ENCODE assay signal across 17 cellular contexts in genomic region chr22:37240941-37241320, GRCh38. TPM values are rescaled to one million over a fixed set of nuclear protein-coding genes. Genes with fewer than 3 reads are reported as not detected.
DNase-seq lines count a peak whose midpoint lies in the region; ATAC-seq and TF ChIP-seq lines count a peak whose summit lies in the region.
"Had no signal": no experiment of that assay in that cellular context is flagged by ENCODE, and none has a peak within 500 bp of the region (broad histone marks: within the 10 kb centered on the region; RNA-seq: fewer than 3 reads in every experiment).

No MANE protein-coding gene starts in this region.

- H3K27me3 Mint-ChIP-seq in activated B cell treated with CpG ODN at 0.5 μM for 24 hours (no peaks in the 10 kb centered on the region), immature natural killer cell (ENCODE audit: low read depth in 3 of 3) (peaks cover 17 to 46% (median 18%) of the 10 kb centered on the region in 3 donors)

- TF ChIP-seq POLR2A in transverse colon (IDR thresholded peaks at IDR 0.05) = no peak

- no peaks in the 10 kb centered on the region for H3K27me3 ChIP-seq in transverse colon
- H3K27me3 ChIP-seq: hepatocyte had no signal

- H3K36me3 Mint-ChIP-seq in activated B cell treated with CpG ODN at 0.5 μM for 24 hours (ENCODE audit: low read depth) (peaks cover 72% of the 10 kb centered on the region), immature natural killer cell (peaks cover 9 to 44% (median 28%) of the 10 kb centered on the region in 3 donors)

- H3K4me1 ChIP-seq in transverse colon = peaks cover 0 to 17% (median 8%) of the 10 kb centered on the region in 4 donors

- no peak overlapping the region for H3K4me3 ChIP-seq in transverse colon
- H3K4me3 ChIP-seq: body of pancreas, hepatocyte, SK-N-MC, thoracic aorta had no signal

- ATAC-seq in activated B cell treated with CpG ODN at 0.5 μM for 24 hours (ENCODE audit: low read depth) (no peak), GM18873 (IDR thresholded peaks at IDR 0.05; ENCODE audit: low FRiP score, unreplicated experiment) (no peak), HG03442 (IDR thresholded peaks at IDR 0.05; ENCODE audit: unreplicated experiment) (no peak)
- ATAC-seq: body of pancreas had no signal

- H3K4me3 Mint-ChIP-seq in activated B cell treated with CpG ODN at 0.5 μM for 24 hours (peak overlapping the region; percentile 97), immature natural killer cell (peak overlapping the region; percentile 88 to 99 (median 98))

- in situ Hi-C loops in transverse colon (cut with MboI; ENCODE audit: low pct_ligation_motif_present in 1 of 4, low pct_unique_long_range_greater_than_20kb in 1 of 4, low sequenced_read_pairs in 3 of 4) = no loop called here

- no peak for TF ChIP-seq EP300 in transverse colon (IDR thresholded peaks at IDR 0.05; ENCODE audit: low read depth)

- 91% methylated on average over 7 of the region's 7 CpGs; no CpG with 5 or more reads in 1 of the 2 donors for WGBS in transverse colon (ENCODE audit: low coverage in 1 of 2), 2 donors

- H3K4me1 Mint-ChIP-seq in activated B cell treated with CpG ODN at 0.5 μM for 24 hours (peaks cover 90% of the 10 kb centered on the region), immature natural killer cell (peaks cover 87 to 91% of the 10 kb centered on the region in 2 donors)

- peak overlapping the region; percentile 64 to 76 (median 72) for H3K27ac ChIP-seq in transverse colon
- H3K27ac ChIP-seq: body of pancreas, hepatocyte, SK-N-MC, thoracic aorta had no signal

- POLR2A ChIA-PET in activated B cell treated with CpG ODN at 0.5 μM for 24 hours (lab: Charles Lee) = interaction anchor here (1.4 to 9.9 kb wide), 5 partner anchors 10 to 379 kb away, joined by 4 to 304 read pairs (median 57); partner anchors contain the start of gene NCF4

- no peak for TF ChIP-seq CTCF in activated B cell treated with CpG ODN at 0.5 μM for 24 hours (IDR thresholded peaks at IDR 0.05)
- TF ChIP-seq CTCF in transverse colon (IDR thresholded peaks at IDR 0.05) = no peak

- peak overlapping the region; percentile 90 for H3K27ac Mint-ChIP-seq in activated B cell treated with CpG ODN at 0.5 μM for 24 hours
- peak overlapping the region; percentile 95 to 99 (median 98) for H3K27ac Mint-ChIP-seq in immature natural killer cell

- H3K9me3 Mint-ChIP-seq in activated B cell treated with CpG ODN at 0.5 μM for 24 hours (no peaks in the 10 kb centered on the region), immature natural killer cell (no peaks in the 10 kb centered on the region)

- CTCF ChIA-PET in activated B cell treated with CpG ODN at 0.5 μM for 24 hours (lab: Charles Lee) = interaction anchor here (4.2 to 8.8 kb wide), 4 partner anchors 11 to 42 kb away, joined by 19 to 139 read pairs (median 52); no protein-coding TSS in a partner anchor

- intact Hi-C loops in activated B cell treated with CpG ODN at 0.5 μM for 24 hours (cut with micrococcal nuclease) (no loop called here), transverse colon (cut with DNase I; ENCODE audit: low total_unique reads) (no loop called here)

- no peaks in the 10 kb centered on the region for H3K9me3 ChIP-seq in transverse colon
- H3K9me3 ChIP-seq: body of pancreas, thoracic aorta had no signal

- no peaks in the 10 kb centered on the region for H3K36me3 ChIP-seq in transverse colon
- H3K36me3 ChIP-seq: thoracic aorta had no signal

- peak; percentile 71 for DNase-seq in activated effector memory CD4-positive, alpha-beta T cell treated with anti-CD3 and anti-CD28 coated beads, Interleukin-2, amount 50 U/mL, for 16 hours
- no peak for DNase-seq in activated effector memory CD4-positive, alpha-beta T cell treated with Interleukin-2 at 50 U/mL for 16 hours
- DNase-seq in activated B cell treated with CpG ODN at 0.5 μM for 24 hours (peak; percentile 14), immature natural killer cell (no peak), transverse colon (no peak), NCI-H1092 (lab: John Stamatoyannopoulos, UW) (no peak)
- DNase-seq: NCI-H748 treated with DMSO at 0.1 percent for 48 hours had no signal

RNA-seq across cellular contexts. Expression of gene RAC2, which starts 3.1 kb away (rescaled TPM):
- total RNA-seq in activated B cell treated with CpG ODN at 0.5 μM for 24 hours = 518 and 557 TPM in 2 replicates
- polyA plus RNA-seq in immature natural killer cell = 1,000 to 10,000 TPM in 2 of 3 donors, 100 to 1,000 TPM in 1; 962 to 1,843 (median 1,262) TPM
- 10 to 100 TPM in 3 of 4 donors, 1 to 10 TPM in 1; 5.2 to 36.3 (median 24.0) TPM for total RNA-seq in transverse colon

RNA-seq across cellular contexts. Expression of gene SSTR3, which starts 28.7 kb away (rescaled TPM):
- total RNA-seq in activated B cell treated with CpG ODN at 0.5 μM for 24 hours = 1.7 and 1.8 TPM in 2 replicates
- not detected for polyA plus RNA-seq in immature natural killer cell
- under 1 TPM in 2 of 4 donors, not detected in 2; 0.16 to 0.41 TPM for total RNA-seq in transverse colon
- total RNA-seq: endothelial cell of umbilical vein, HT1080, lung microvascular endothelial cell, pulmonary artery endothelial cell, thoracic aorta had no signal
- polyA plus RNA-seq: endothelial cell of umbilical vein had no signal

RNA-seq across cellular contexts. Expression of gene CYTH4, which starts 41.4 kb away (rescaled TPM):
- total RNA-seq in activated B cell treated with CpG ODN at 0.5 μM for 24 hours (37.2 and 40.3 TPM in 2 replicates), transverse colon (10 to 100 TPM in 2 of 4 donors, 1 to 10 TPM in 2; 1.4 to 26.9 (median 10.6) TPM)
- polyA plus RNA-seq in immature natural killer cell = 10 to 100 TPM; 42.5 to 95.4 (median 54.1) TPM
- total RNA-seq: endothelial cell of umbilical vein, lung microvascular endothelial cell had no signal

RNA-seq across cellular contexts. Expression of gene C1QTNF6, which starts 52.9 kb away (rescaled TPM):
- 5.2 and 8.2 TPM in 2 replicates for total RNA-seq in activated B cell treated with CpG ODN at 0.5 μM for 24 hours
- 1 to 10 TPM in 2 of 3 donors, not detected in 1; 1.5 to 1.8 TPM for polyA plus RNA-seq in immature natural killer cell
- total RNA-seq in transverse colon = 10 to 100 TPM in 1 of 4 donors, 1 to 10 TPM in 3; 1.4 to 68.8 (median 7.5) TPM

Comparison
In these comparisons a context has a peak if more than half of its experiments do, and no peak if none do; other contexts are left out.
1. DNase-seq: peak in activated effector memory CD4-positive, alpha-beta T cell treated with anti-CD3 and anti-CD28 coated beads, Interleukin-2, amount 50 U/mL, for 16 hours (single experiment) and activated B cell treated with CpG ODN at 0.5 μM for 24 hours (single experiment); none in activated effector memory CD4-positive, alpha-beta T cell treated with Interleukin-2 at 50 U/mL for 16 hours (single experiment), immature natural killer cell (0 of 3), transverse colon (single experiment) and NCI-H1092 (single experiment).
2. RNA of gene RAC2, which starts 3.1 kb away (total RNA-seq): 518 to 557 TPM in activated B cell treated with CpG ODN at 0.5 μM for 24 hours; 5.2 to 36.3 TPM in transverse colon; every median in the first group is over 10 times any median in the second.